ENCODE assay signal across 10 cellular contexts in the genomic region with DNA sequence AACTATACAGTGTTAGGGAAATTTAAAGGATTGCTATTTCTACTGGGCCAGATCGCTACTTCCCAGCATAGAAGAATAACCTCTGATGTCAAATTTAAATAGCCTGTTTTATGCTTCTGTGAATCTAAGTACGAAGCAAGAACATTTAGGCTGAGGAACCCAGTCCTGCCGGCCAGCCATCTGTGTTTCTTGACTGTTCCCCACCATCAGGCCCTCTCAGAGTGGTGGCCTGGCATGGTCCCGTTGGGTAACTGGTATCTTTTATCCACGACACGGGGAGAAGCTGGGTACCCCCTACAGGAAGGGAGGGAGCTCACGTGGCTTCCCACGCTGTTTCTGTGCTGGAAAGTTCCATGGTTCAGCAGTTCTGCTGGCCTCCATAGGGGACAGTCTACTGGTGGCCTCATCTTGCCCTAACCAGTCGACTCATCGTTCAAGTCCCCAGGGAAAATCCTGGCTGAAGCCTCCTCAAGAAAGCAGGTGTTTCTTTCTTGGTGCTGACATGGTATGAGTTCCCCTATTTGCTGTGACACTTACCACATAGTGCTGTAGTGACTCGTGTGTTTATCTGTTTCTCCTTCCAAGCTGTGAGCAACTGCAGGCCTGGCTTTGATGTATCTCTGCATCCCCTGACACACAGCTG.
DNase-seq lines count a peak whose midpoint lies in the region; TF ChIP-seq lines count a peak whose summit lies in the region.
"Had no signal": no experiment of that assay in that cellular context is flagged by ENCODE, and none has a peak within 500 bp of the region (broad histone marks: within the 10 kb centered on the region; RNA-seq: fewer than 3 reads in every experiment).

No MANE protein-coding gene starts in this region.

- peaks cover 0 to 10% of the 10 kb centered on the region in 2 experiments for H3K27me3 ChIP-seq in mesenchymal stem cell (ENCODE audit: control insufficient read depth in 1 of 2, insufficient read depth in 1 of 2, low read length in 2 of 2)
- H3K27me3 ChIP-seq: ascending aorta had no signal

- TF ChIP-seq CTCF in GM12864 (IDR thresholded peaks at IDR 0.05; ENCODE audit: low read depth, low read length, missing control alignments) (peak; percentile 20), HFFc6 (IDR thresholded peaks at IDR 0.05) (peak; percentile 58)

- H2BK5ac ChIP-seq in mesenchymal stem cell (ENCODE audit: low read depth, low read length, poor library complexity, severe bottlenecking): no peak overlapping the region

- H3K9me3 ChIP-seq in mesenchymal stem cell (ENCODE audit: control insufficient read depth, low read length): peaks cover 19% of the 10 kb centered on the region
- H3K9me3 ChIP-seq: ascending aorta had no signal

- no peak overlapping the region for H3K23ac ChIP-seq in mesenchymal stem cell (ENCODE audit: low read length in 2 of 2)

- H3K9me3 Mint-ChIP-seq in HFFc6: peaks cover 10% of the 10 kb centered on the region

- no peak overlapping the region for H2BK120ac ChIP-seq in mesenchymal stem cell (ENCODE audit: low read depth, low read length)

- H3K4me1 ChIP-seq in mesenchymal stem cell (ENCODE audit: control insufficient read depth, insufficient read depth, low read depth, low read length): peaks cover 28% of the 10 kb centered on the region
- H3K4me1 ChIP-seq: ascending aorta had no signal

- no peak overlapping the region for H4K91ac ChIP-seq in mesenchymal stem cell (ENCODE audit: low read length)

- peak overlapping the region; percentile 59 for H3K4me3 Mint-ChIP-seq in HFFc6

- H2AK5ac ChIP-seq in mesenchymal stem cell (ENCODE audit: low read length, severe bottlenecking): no peak overlapping the region

- peak overlapping the region; percentile 6 to 84 for H2BK12ac ChIP-seq in mesenchymal stem cell (ENCODE audit: low read length in 2 of 2)

- peak overlapping the region; percentile 38 for H4K8ac ChIP-seq in mesenchymal stem cell (ENCODE audit: low read length)

- no peak overlapping the region for H3K18ac ChIP-seq in mesenchymal stem cell (ENCODE audit: low read depth in 1 of 2, low read length in 2 of 2)

- H3K14ac ChIP-seq in mesenchymal stem cell (ENCODE audit: low read length in 2 of 2): no peak overlapping the region

- H2AFZ ChIP-seq in mesenchymal stem cell (ENCODE audit: low read depth, low read length): no peak overlapping the region

- H3K4me1 Mint-ChIP-seq in HFFc6 (ENCODE audit: low read depth): peaks cover 54% of the 10 kb centered on the region

- H3K4me3 ChIP-seq in GM12864 (ENCODE audit: low read depth, low read length) (no peak overlapping the region), mesenchymal stem cell (ENCODE audit: insufficient read depth in 1 of 2, low read depth in 1 of 2, low read length in 2 of 2) (peak overlapping the region in 1 of 2 experiments; percentile 1)
- H3K4me3 ChIP-seq: ascending aorta had no signal

- H3K4ac ChIP-seq in mesenchymal stem cell (ENCODE audit: low read depth in 1 of 2, low read length in 2 of 2): peak overlapping the region in 1 of 2 experiments; percentile 59

- 52% methylated on average over 11 of the region's 11 CpGs for WGBS in mesenchymal stem cell

- no peaks in the 10 kb centered on the region for H3K79me1 ChIP-seq in mesenchymal stem cell (replicated peaks; ENCODE audit: low read length, poor library complexity, severe bottlenecking)

- H3K9ac ChIP-seq in mesenchymal stem cell (ENCODE audit: low read length): peak overlapping the region; percentile 11

- H3K27me3 Mint-ChIP-seq in HFFc6 (ENCODE audit: insufficient read depth): peaks cover 5% of the 10 kb centered on the region

- no peaks in the 10 kb centered on the region for H3K36me3 ChIP-seq in mesenchymal stem cell (ENCODE audit: control insufficient read depth in 1 of 2, insufficient read depth in 2 of 2, low read depth in 1 of 2, low read length in 2 of 2)
- H3K36me3 ChIP-seq: ascending aorta had no signal

- DNase-seq in GM12864 (ENCODE audit: low read depth): peak; percentile 41
- peak; percentile 72 for DNase-seq in HFFc6
- peak; percentile 10 for DNase-seq in RKO (ENCODE audit: low spot score)
- DNase-seq in mesenchymal stem cell: peak; percentile 96
- no peak for DNase-seq in RPMI8226
- no peak for DNase-seq in NCI-H2196 treated with DMSO at 0.1 percent for 48 hours (lab: John Stamatoyannopoulos, UW; ENCODE audit: unreplicated experiment)
- DNase-seq in NCI-H526 treated with DMSO at 0.1 percent for 48 hours (lab: John Stamatoyannopoulos, UW): no peak
- no peak for DNase-seq in OCI-M2 (lab: John Stamatoyannopoulos, UW; ENCODE audit: unreplicated experiment)
- DNase-seq: MM.1S had no signal

- no peak overlapping the region for H2BK15ac ChIP-seq in mesenchymal stem cell (ENCODE audit: low read depth, poor library complexity, severe bottlenecking)

- peak overlapping the region; percentile 79 for H3K27ac ChIP-seq in mesenchymal stem cell (ENCODE audit: low read length, poor library complexity, severe bottlenecking)
- H3K27ac ChIP-seq: ascending aorta had no signal

- peak overlapping the region; percentile 87 for H3K27ac Mint-ChIP-seq in HFFc6

- no peak overlapping the region for H3K4me2 ChIP-seq in mesenchymal stem cell (ENCODE audit: low read length, poor library complexity, severe bottlenecking)

- peaks cover 15% of the 10 kb centered on the region for H3K36me3 Mint-ChIP-seq in HFFc6 (ENCODE audit: low read depth)

Comparison
In these comparisons a context has a peak if more than half of its experiments do, and no peak if none do; other contexts are left out.
1. DNase-seq: peak in GM12864 (single experiment), HFFc6 (single experiment), RKO (single experiment) and mesenchymal stem cell (single experiment); none in RPMI8226 (single experiment), NCI-H2196 treated with DMSO at 0.1 percent for 48 hours (single experiment), NCI-H526 treated with DMSO at 0.1 percent for 48 hours (single experiment) and OCI-M2 (single experiment).